ENCODE assay signal across 8 cellular contexts in the genomic region with DNA sequence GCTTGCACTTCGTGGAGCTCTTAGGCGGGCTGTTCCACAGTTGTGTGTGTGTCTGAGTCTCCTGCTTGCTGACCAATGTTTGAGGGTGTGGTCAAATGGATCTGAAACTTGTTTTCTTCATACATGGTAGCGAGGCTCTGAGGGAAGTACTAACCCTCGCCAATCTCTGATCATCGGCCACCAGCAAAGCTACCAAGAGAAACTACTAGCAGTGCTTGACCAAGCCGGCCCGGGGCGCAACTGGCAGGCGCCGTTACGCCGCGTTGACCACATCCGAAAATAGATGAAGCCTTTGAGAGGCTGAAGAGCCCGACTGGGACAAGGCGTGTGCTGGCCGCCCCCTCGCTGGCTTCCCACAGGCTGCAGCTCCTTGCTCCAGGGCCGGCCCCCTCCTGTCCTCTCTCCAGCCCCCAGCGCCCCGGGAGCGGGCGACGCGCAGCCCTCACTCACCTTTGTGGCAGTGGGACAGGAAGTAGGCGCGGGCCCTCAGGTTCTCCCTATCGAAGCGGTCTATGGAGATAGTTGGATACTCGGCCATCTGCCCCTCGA. TPM values are rescaled to one million over a fixed set of nuclear protein-coding genes. Genes with fewer than 3 reads are reported as not detected.
A peak's percentile ranks its signal among the peaks of the same experiment; 100 is the strongest.
DNase-seq lines count a peak whose midpoint lies in the region; ATAC-seq and TF ChIP-seq lines count a peak whose summit lies in the region.

No MANE protein-coding gene starts in this region.

- H3K27me3 ChIP-seq in CD4-positive, alpha-beta T cell (ENCODE audit: control insufficient read depth, insufficient read depth, low read length), result no peaks in the 10 kb centered on the region
- no peaks in the 10 kb centered on the region for H3K27me3 ChIP-seq in dorsolateral prefrontal cortex
- H3K27me3 ChIP-seq in mesenchymal stem cell (ENCODE audit: control insufficient read depth in 1 of 2, insufficient read depth in 1 of 2, low read length in 2 of 2), result no peaks in the 10 kb centered on the region
- no peaks in the 10 kb centered on the region for H3K27me3 ChIP-seq in transverse colon

- H3K27me3 Mint-ChIP-seq in CD4-positive, alpha-beta T cell, result no peaks in the 10 kb centered on the region

- H2BK5ac ChIP-seq in mesenchymal stem cell (ENCODE audit: low read depth, low read length, poor library complexity, severe bottlenecking), result peak overlapping the region; percentile 53

- no peak overlapping the region for H2BK120ac ChIP-seq in mesenchymal stem cell (ENCODE audit: low read depth, low read length)

- H4K91ac ChIP-seq in mesenchymal stem cell (ENCODE audit: low read length), result no peak overlapping the region

- peak overlapping the region; percentile 90 for H3K27ac Mint-ChIP-seq in CD4-positive, alpha-beta T cell

- H3K9me3 ChIP-seq in CD4-positive, alpha-beta T cell (ENCODE audit: control insufficient read depth, low read length), result no peaks in the 10 kb centered on the region
- H3K9me3 ChIP-seq in mesenchymal stem cell (ENCODE audit: control insufficient read depth, low read length), result no peaks in the 10 kb centered on the region
- no peaks in the 10 kb centered on the region for H3K9me3 ChIP-seq in transverse colon

- no peak overlapping the region for H2AK5ac ChIP-seq in mesenchymal stem cell (ENCODE audit: low read length, severe bottlenecking)

- no peak for DNase-seq in CD4-positive, alpha-beta T cell
- DNase-seq in RWPE1 (ENCODE audit: low spot score), result peak; percentile 34
- DNase-seq in dorsolateral prefrontal cortex, result peak in 8 of 10 donors; percentile 34 to 62 (median 42)
- peak; percentile 83 for DNase-seq in mesenchymal stem cell
- DNase-seq in transverse colon, result peak; percentile 61
- no peak for DNase-seq in GF-D8 (lab: John Stamatoyannopoulos, UW)

- H3K4ac ChIP-seq in mesenchymal stem cell (ENCODE audit: low read depth in 1 of 2, low read length in 2 of 2), result peak overlapping the region in 1 of 2 experiments; percentile 47

- peaks cover 63% of the 10 kb centered on the region for H3K4me1 Mint-ChIP-seq in CD4-positive, alpha-beta T cell (ENCODE audit: low read depth)

- peak; percentile 44 for ATAC-seq in CD4-positive, alpha-beta T cell (ENCODE audit: poor library complexity)
- peak; percentile 45 for ATAC-seq in GM18907 (IDR thresholded peaks at IDR 0.05; ENCODE audit: unreplicated experiment)
- ATAC-seq in HG03108 (IDR thresholded peaks at IDR 0.05; ENCODE audit: unreplicated experiment), result peak; percentile 28

- peak overlapping the region; percentile 96 for H3K4me2 ChIP-seq in mesenchymal stem cell (ENCODE audit: low read length, poor library complexity, severe bottlenecking)

- peak overlapping the region; percentile 91 for H3K4me3 Mint-ChIP-seq in CD4-positive, alpha-beta T cell

- H3K79me1 ChIP-seq in mesenchymal stem cell (replicated peaks; ENCODE audit: low read length, poor library complexity, severe bottlenecking), result peaks cover 13% of the 10 kb centered on the region

- peak overlapping the region; percentile 93 for H3K9ac ChIP-seq in mesenchymal stem cell (ENCODE audit: low read length)

- H3K9me3 Mint-ChIP-seq in CD4-positive, alpha-beta T cell, result no peaks in the 10 kb centered on the region

- in situ Hi-C loops in transverse colon (cut with MboI; ENCODE audit: low pct_ligation_motif_present in 1 of 4, low pct_unique_long_range_greater_than_20kb in 1 of 4, low sequenced_read_pairs in 3 of 4), result loop anchor here in 1 of 4 donors (25.0 kb wide), 1 partner anchor 116 kb away; the partner anchor contains the start of genes CDNF, HSPA14 and MSANTD7

- no peak overlapping the region for H2AFZ ChIP-seq in mesenchymal stem cell (ENCODE audit: low read depth, low read length)

- H4K8ac ChIP-seq in mesenchymal stem cell (ENCODE audit: low read length), result peak overlapping the region; percentile 45

- CTCF ChIA-PET in CD4-positive, alpha-beta T cell (lab: Charles Lee), result interaction anchor here (1.2 to 1.6 kb wide), 3 partner anchors 18 to 115 kb away, joined by 3 to 5 read pairs (median 4); partner anchors contain the start of genes HSPA14 and MSANTD7
- CTCF ChIA-PET in RWPE1 (lab: Yijun Ruan, JAX), result no interaction called here

- peak overlapping the region; percentile 29 for H2BK15ac ChIP-seq in mesenchymal stem cell (ENCODE audit: low read depth, poor library complexity, severe bottlenecking)

- peak overlapping the region; percentile 91 for H3K27ac ChIP-seq in CD4-positive, alpha-beta T cell (ENCODE audit: low read depth, low read length)
- peak overlapping the region; percentile 95 for H3K27ac ChIP-seq in RWPE1
- peak overlapping the region in 55 of 59 donors; percentile 18 to 90 (median 75) for H3K27ac ChIP-seq in dorsolateral prefrontal cortex
- peak overlapping the region; percentile 84 for H3K27ac ChIP-seq in mesenchymal stem cell (ENCODE audit: low read length, poor library complexity, severe bottlenecking)
- peak overlapping the region; percentile 88 to 95 (median 88) for H3K27ac ChIP-seq in transverse colon

- H3K4me3 ChIP-seq in dorsolateral prefrontal cortex (peak overlapping the region; percentile 62 to 99 (median 89)), mesenchymal stem cell (ENCODE audit: insufficient read depth in 1 of 2, low read depth in 1 of 2, low read length in 2 of 2) (peak overlapping the region; percentile 82 to 84), transverse colon (peak overlapping the region; percentile 47 to 67 (median 60))

- peak overlapping the region; percentile 25 to 56 for H3K18ac ChIP-seq in mesenchymal stem cell (ENCODE audit: low read depth in 1 of 2, low read length in 2 of 2)

- POLR2A ChIA-PET in CD4-positive, alpha-beta T cell (lab: Charles Lee), result interaction anchor here (1.0 to 2.4 kb wide), 10 partner anchors 8 to 410 kb away, joined by 3 to 16 read pairs (median 6); partner anchors contain the start of genes CDNF, HSPA14, MSANTD7 and SUV39H2
- POLR2A ChIA-PET in RWPE1 (lab: Yijun Ruan, JAX; ENCODE audit: low non-redundant PET), result interaction anchor here (0.6 kb wide), 1 partner anchor 151 kb away, joined by 6 read pairs; no protein-coding TSS in a partner anchor

- peaks cover 0 to 11% of the 10 kb centered on the region in 2 experiments for H3K36me3 ChIP-seq in mesenchymal stem cell (ENCODE audit: control insufficient read depth in 1 of 2, insufficient read depth in 2 of 2, low read depth in 1 of 2, low read length in 2 of 2)
- peaks cover 0 to under 1% (median 0%) of the 10 kb centered on the region in 4 donors for H3K36me3 ChIP-seq in transverse colon

- WGBS in mesenchymal stem cell, result 0% methylated on average over 30 of the region's 31 CpGs
- 2 to 40% methylated on average over 1 to 27 of the region's 31 CpGs for WGBS in transverse colon (ENCODE audit: low coverage in 1 of 2), 2 donors

- no peak overlapping the region for H3K14ac ChIP-seq in mesenchymal stem cell (ENCODE audit: low read length in 2 of 2)

- H3K23ac ChIP-seq in mesenchymal stem cell (ENCODE audit: low read length in 2 of 2), result no peak overlapping the region

- TF ChIP-seq CTCF in CD4-positive, alpha-beta T cell (IDR thresholded peaks at IDR 0.05), result no peak
- TF ChIP-seq CTCF in RWPE1 (conservative IDR thresholded peaks at IDR 0.05; ENCODE audit: low read depth) (no peak), dorsolateral prefrontal cortex (IDR thresholded peaks at IDR 0.05 in 54 of 56, conservative IDR thresholded peaks at IDR 0.05 in 2 of 56; ENCODE audit: low read depth in 1 of 56, partially characterized antibody in 56 of 56) (peak in 7 of 56 donors; percentile 4 to 42 (median 18)), transverse colon (IDR thresholded peaks at IDR 0.05) (no peak)

- intact Hi-C loops in CD4-positive, alpha-beta T cell (cut with DNase I, micrococcal nuclease), result loop anchor here in 1 of 2 experiments (5.0 kb wide), 2 partner anchors 76 to 116 kb away; partner anchors contain the start of genes CDNF, HSPA14, MSANTD7 and SUV39H2
- intact Hi-C loops in dorsolateral prefrontal cortex (cut with DNase I), result loop anchor here (5.0 to 10.0 kb wide), 2 partner anchors 141 to 144 kb away; partner anchors contain the start of gene RPP38 (in 2 of the 2)
- intact Hi-C loops in transverse colon (cut with DNase I; ENCODE audit: low total_unique reads), result no loop called here

- no peak for TF ChIP-seq POLR2A in transverse colon (IDR thresholded peaks at IDR 0.05)

- no peak for TF ChIP-seq EP300 in transverse colon (IDR thresholded peaks at IDR 0.05; ENCODE audit: low read depth)

- H2BK12ac ChIP-seq in mesenchymal stem cell (ENCODE audit: low read length in 2 of 2), result no peak overlapping the region

- H3K36me3 Mint-ChIP-seq in CD4-positive, alpha-beta T cell (ENCODE audit: low read depth), result peaks cover 16% of the 10 kb centered on the region

- H3K4me1 ChIP-seq in mesenchymal stem cell (ENCODE audit: control insufficient read depth, insufficient read depth, low read depth, low read length) (peaks cover 11% of the 10 kb centered on the region), transverse colon (peaks cover 8 to 28% (median 15%) of the 10 kb centered on the region in 4 donors)

RNA-seq across cellular contexts. Expression of gene DCLRE1C, which starts 0.4 kb away (rescaled TPM):
- 10 to 100 TPM; 11.0 to 15.4 TPM for total RNA-seq in CD4-positive, alpha-beta T cell
- total RNA-seq in dorsolateral prefrontal cortex (10 to 100 TPM in 43 of 120 experiments, 1 to 10 TPM in 77; 4.4 to 22.8 (median 8.8) TPM), transverse colon (10 to 100 TPM in 3 of 4 donors, 1 to 10 TPM in 1; 10.0 to 61.3 (median 13.8) TPM)
- 6.4 TPM for polyA plus RNA-seq in mesenchymal stem cell (2013, experiment 1 of 2)
- polyA plus RNA-seq in mesenchymal stem cell (2013, experiment 2 of 2), result 6.6 TPM

RNA-seq across cellular contexts. Expression of gene MEIG1, which starts 5.7 kb away (rescaled TPM):
- total RNA-seq in CD4-positive, alpha-beta T cell, result not detected
- total RNA-seq in dorsolateral prefrontal cortex (1 to 10 TPM in 70 of 120 experiments, under 1 TPM in 5, not detected in 45; 0.68 to 5.1 (median 1.8) TPM), transverse colon (not detected)
- 0.21 TPM for polyA plus RNA-seq in mesenchymal stem cell (2013, experiment 1 of 2)
- 0.21 TPM for polyA plus RNA-seq in mesenchymal stem cell (2013, experiment 2 of 2)

Comparison
In these comparisons a context has a peak if more than half of its experiments do, and no peak if none do; other contexts are left out.
1. DNase-seq: peak in RWPE1 (single experiment), dorsolateral prefrontal cortex (8 of 10), mesenchymal stem cell (single experiment) and transverse colon (single experiment); none in CD4-positive, alpha-beta T cell (0 of 10) and GF-D8 (single experiment).
2. Peak in every context shown above with its lines, with median percentiles within 50 percentile points of each other: ATAC-seq, H3K27ac ChIP-seq and H3K4me3 ChIP-seq.